Comparison of ENCODE assay signal across 8 cellular contexts in the genomic region with DNA sequence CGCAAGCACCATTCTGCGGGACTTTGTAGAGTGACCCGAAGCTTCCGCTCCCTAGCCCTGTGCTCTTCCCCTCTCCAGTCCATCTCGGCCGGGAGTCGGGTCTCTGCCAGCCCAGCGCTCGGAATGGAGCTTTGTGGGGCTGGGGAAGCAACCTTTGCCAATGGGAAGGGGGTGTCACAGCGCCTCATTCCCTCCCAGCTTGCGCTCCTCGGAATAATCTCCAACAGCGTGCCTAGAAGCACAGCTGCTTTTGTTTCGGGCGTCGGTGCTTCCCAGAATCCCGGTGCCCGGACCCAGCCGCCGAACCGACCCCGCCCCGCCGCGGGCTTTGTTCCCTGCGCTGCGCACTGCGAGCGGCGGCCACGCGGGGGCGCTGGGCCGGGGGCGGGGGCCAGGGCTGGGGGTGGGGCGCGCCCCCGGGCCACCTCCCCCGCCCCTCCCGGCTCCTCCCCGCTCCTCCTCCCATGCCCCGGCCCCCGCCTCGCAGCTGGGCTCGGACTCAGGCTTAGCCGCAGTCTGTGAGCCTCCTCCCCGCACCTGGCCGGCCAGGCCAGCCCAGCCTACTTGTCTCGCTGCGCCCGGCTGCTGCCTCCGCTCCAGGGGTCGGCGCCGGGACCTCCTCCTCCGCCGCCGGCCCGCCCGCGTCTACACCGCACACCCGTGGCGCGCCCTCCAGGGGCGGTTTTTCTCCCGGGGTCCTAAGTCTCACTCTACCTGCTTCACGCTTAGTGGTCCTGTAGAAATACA.
DNase-seq lines count a peak whose midpoint lies in the region; ATAC-seq lines count a peak whose summit lies in the region.

No MANE protein-coding gene starts in this region.

- H3K4me3 ChIP-seq in ectodermal cell (ENCODE audit: insufficient read depth, low read depth, low read length) = peak overlapping the region; percentile 40

- H3K36me3 ChIP-seq in ectodermal cell (ENCODE audit: control insufficient read depth, insufficient read depth, low read length) = no peaks in the 10 kb centered on the region

- H3K27ac ChIP-seq in ectodermal cell (ENCODE audit: insufficient read depth, low read depth, low read length, poor library complexity, severe bottlenecking) = peak overlapping the region; percentile 69

- peak; percentile 83 for DNase-seq in COLO668 (lab: John Stamatoyannopoulos, UW; ENCODE audit: unreplicated experiment)
- DNase-seq in NCI-H1105 treated with DMSO at 0.1 percent for 48 hours (lab: John Stamatoyannopoulos, UW) = peak; percentile 60
- DNase-seq in activated CD4-positive, alpha-beta T cell treated with anti-CD3 and anti-CD28 coated beads for 4 hours = peak; percentile 47 to 51
- peak; percentile 91 for DNase-seq in mesenteric fat pad (ENCODE audit: low spot score)
- DNase-seq in stimulated activated CD8-positive, alpha-beta memory T cell treated with anti-CD3 and anti-CD28 coated beads, Interleukin-4, amount 100 ng/mL, for 24 hours (ENCODE audit: low read depth) = peak; percentile 30

- WGBS in ectodermal cell, 2 experiments = 2 to 3% methylated on average over 67 to 68 of the region's 68 CpGs

- ATAC-seq in GM21360 (IDR thresholded peaks at IDR 0.05; ENCODE audit: unreplicated experiment) (peak; percentile 78), HG03378 (IDR thresholded peaks at IDR 0.05; ENCODE audit: unreplicated experiment) (no peak)

- no peaks in the 10 kb centered on the region for H3K9me3 ChIP-seq in ectodermal cell (ENCODE audit: control insufficient read depth, low read length)

- peaks cover 4% of the 10 kb centered on the region for H3K4me1 ChIP-seq in ectodermal cell (ENCODE audit: control insufficient read depth, insufficient read depth, low read length)

- no peaks in the 10 kb centered on the region for H3K27me3 ChIP-seq in ectodermal cell (ENCODE audit: control insufficient read depth, insufficient read depth, low read length, poor library complexity, severe bottlenecking)

Comparison
In these comparisons a context has a peak if more than half of its experiments do, and no peak if none do; other contexts are left out.
1. DNase-seq: peak in every context shown above with its lines; median percentile 91 in mesenteric fat pad; 83 in COLO668; 60 in NCI-H1105 treated with DMSO at 0.1 percent for 48 hours; 49 in activated CD4-positive, alpha-beta T cell treated with anti-CD3 and anti-CD28 coated beads for 4 hours; 30 in stimulated activated CD8-positive, alpha-beta memory T cell treated with anti-CD3 and anti-CD28 coated beads, Interleukin-4, amount 100 ng/mL, for 24 hours.